1 cellular context compared by ENCODE assay signal in the genomic region with DNA sequence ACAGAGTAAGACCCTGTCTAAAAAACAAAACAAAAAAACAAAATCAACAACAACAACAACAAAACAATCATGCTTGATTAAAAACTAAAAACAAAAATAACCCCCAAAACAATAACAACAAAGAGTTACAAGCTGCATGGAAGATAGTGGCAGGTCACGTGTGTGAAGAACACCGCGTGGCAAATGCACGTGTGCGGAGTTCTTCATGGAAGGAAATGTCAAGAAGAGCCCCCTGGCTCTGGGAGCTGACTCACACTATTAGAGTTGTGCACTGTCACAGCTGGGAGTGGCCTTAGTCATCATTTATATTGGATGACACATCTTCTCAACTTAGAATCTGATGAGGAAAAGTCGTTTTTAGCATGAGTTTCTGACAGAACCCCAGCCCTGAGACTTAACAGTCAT.
TF ChIP-seq lines count a peak whose summit lies in the region.

No MANE protein-coding gene starts in this region.

TF ChIP-seq in K562, 482 proteins besides CTCF, POLR2A, EP300 and RAD21 (continued from another document):
- TF ChIP-seq, protein P1, sequence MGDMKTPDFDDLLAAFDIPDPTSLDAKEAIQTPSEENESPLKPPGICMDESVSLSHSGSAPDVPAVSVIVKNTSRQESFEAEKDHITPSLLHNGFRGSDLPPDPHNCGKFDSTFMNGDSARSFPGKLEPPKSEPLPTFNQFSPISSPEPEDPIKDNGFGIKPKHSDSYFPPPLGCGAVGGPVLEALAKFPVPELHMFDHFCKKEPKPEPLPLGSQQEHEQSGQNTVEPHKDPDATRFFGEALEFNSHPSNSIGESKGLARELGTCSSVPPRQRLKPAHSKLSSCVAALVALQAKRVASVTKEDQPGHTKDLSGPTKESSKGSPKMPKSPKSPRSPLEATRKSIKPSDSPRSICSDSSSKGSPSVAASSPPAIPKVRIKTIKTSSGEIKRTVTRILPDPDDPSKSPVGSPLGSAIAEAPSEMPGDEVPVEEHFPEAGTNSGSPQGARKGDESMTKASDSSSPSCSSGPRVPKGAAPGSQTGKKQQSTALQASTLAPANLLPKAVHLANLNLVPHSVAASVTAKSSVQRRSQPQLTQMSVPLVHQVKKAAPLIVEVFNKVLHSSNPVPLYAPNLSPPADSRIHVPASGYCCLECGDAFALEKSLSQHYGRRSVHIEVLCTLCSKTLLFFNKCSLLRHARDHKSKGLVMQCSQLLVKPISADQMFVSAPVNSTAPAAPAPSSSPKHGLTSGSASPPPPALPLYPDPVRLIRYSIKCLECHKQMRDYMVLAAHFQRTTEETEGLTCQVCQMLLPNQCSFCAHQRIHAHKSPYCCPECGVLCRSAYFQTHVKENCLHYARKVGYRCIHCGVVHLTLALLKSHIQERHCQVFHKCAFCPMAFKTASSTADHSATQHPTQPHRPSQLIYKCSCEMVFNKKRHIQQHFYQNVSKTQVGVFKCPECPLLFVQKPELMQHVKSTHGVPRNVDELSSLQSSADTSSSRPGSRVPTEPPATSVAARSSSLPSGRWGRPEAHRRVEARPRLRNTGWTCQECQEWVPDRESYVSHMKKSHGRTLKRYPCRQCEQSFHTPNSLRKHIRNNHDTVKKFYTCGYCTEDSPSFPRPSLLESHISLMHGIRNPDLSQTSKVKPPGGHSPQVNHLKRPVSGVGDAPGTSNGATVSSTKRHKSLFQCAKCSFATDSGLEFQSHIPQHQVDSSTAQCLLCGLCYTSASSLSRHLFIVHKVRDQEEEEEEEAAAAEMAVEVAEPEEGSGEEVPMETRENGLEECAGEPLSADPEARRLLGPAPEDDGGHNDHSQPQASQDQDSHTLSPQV (IDR thresholded peaks at IDR 0.05) = peak; percentile 79
- TF ChIP-seq SMARCE1 (IDR thresholded peaks at IDR 0.05) (peak; percentile 62; the same call in 1 of the 2 replicates), CAMTA2 (CRISPR knock-in tag; conservative IDR thresholded peaks at IDR 0.05) (no peak), ATF1 (CRISPR knock-in tag; IDR thresholded peaks at IDR 0.05) (no peak), ATF1 (tag; IDR thresholded peaks at IDR 0.05) (0 out of 2 replicates have a peak, but pooled peaks have one; percentile 21), ZNF143 (CRISPR knock-in tag; IDR thresholded peaks at IDR 0.05) (no peak), HDAC1 (IDR thresholded peaks at IDR 0.05) (peak in 1 of 2 experiments; percentile 69; a peak in 1 of 4 replicates), SIN3B (IDR thresholded peaks at IDR 0.05; ENCODE audit: low read depth) (no peak), RFX5 (IDR thresholded peaks at IDR 0.05; ENCODE audit: low read depth, low read length) (no peak), ZNF384 (IDR thresholded peaks at IDR 0.05; ENCODE audit: low read depth, low read length) (no peak), L3MBTL2 (IDR thresholded peaks at IDR 0.05) (peak; percentile 89), HIVEP1 (CRISPR knock-in tag; IDR thresholded peaks at IDR 0.05) (no peak), IRF2 (CRISPR knock-in tag; IDR thresholded peaks at IDR 0.05) (no peak), KLF16 (IDR thresholded peaks at IDR 0.05) (no peak), KDM2B (CRISPR knock-in tag; IDR thresholded peaks at IDR 0.05) (no peak), MAFG (tag; conservative IDR thresholded peaks at IDR 0.05) (peak; percentile 88), EWSR1 (IDR thresholded peaks at IDR 0.05; ENCODE audit: borderline replicate concordance, low read depth, partially characterized antibody) (no peak), NBN (IDR thresholded peaks at IDR 0.05; ENCODE audit: low read depth) (0 out of 2 replicates have a peak, but pooled peaks have one; percentile 59), CHD2 (IDR thresholded peaks at IDR 0.05; ENCODE audit: low read depth, low read length) (no peak), ILF3 (IDR thresholded peaks at IDR 0.05; ENCODE audit: borderline replicate concordance) (no peak), NFIC (IDR thresholded peaks at IDR 0.05) (0 out of 2 replicates have a peak, but pooled peaks have one; percentile 9)
- TF ChIP-seq, protein P2, sequence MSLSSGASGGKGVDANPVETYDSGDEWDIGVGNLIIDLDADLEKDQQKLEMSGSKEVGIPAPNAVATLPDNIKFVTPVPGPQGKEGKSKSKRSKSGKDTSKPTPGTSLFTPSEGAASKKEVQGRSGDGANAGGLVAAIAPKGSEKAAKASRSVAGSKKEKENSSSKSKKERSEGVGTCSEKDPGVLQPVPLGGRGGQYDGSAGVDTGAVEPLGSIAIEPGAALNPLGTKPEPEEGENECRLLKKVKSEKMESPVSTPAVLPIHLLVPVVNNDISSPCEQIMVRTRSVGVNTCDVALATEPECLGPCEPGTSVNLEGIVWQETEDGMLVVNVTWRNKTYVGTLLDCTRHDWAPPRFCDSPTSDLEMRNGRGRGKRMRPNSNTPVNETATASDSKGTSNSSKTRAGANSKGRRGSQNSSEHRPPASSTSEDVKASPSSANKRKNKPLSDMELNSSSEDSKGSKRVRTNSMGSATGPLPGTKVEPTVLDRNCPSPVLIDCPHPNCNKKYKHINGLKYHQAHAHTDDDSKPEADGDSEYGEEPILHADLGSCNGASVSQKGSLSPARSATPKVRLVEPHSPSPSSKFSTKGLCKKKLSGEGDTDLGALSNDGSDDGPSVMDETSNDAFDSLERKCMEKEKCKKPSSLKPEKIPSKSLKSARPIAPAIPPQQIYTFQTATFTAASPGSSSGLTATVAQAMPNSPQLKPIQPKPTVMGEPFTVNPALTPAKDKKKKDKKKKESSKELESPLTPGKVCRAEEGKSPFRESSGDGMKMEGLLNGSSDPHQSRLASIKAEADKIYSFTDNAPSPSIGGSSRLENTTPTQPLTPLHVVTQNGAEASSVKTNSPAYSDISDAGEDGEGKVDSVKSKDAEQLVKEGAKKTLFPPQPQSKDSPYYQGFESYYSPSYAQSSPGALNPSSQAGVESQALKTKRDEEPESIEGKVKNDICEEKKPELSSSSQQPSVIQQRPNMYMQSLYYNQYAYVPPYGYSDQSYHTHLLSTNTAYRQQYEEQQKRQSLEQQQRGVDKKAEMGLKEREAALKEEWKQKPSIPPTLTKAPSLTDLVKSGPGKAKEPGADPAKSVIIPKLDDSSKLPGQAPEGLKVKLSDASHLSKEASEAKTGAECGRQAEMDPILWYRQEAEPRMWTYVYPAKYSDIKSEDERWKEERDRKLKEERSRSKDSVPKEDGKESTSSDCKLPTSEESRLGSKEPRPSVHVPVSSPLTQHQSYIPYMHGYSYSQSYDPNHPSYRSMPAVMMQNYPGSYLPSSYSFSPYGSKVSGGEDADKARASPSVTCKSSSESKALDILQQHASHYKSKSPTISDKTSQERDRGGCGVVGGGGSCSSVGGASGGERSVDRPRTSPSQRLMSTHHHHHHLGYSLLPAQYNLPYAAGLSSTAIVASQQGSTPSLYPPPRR (CRISPR knock-in tag; IDR thresholded peaks at IDR 0.05; ENCODE audit: borderline replicate concordance) = no peak
- TF ChIP-seq, protein P3, sequence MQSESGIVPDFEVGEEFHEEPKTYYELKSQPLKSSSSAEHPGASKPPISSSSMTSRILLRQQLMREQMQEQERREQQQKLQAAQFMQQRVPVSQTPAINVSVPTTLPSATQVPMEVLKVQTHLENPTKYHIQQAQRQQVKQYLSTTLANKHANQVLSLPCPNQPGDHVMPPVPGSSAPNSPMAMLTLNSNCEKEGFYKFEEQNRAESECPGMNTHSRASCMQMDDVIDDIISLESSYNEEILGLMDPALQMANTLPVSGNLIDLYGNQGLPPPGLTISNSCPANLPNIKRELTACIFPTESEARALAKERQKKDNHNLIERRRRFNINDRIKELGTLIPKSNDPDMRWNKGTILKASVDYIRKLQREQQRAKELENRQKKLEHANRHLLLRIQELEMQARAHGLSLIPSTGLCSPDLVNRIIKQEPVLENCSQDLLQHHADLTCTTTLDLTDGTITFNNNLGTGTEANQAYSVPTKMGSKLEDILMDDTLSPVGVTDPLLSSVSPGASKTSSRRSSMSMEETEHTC (IDR thresholded peaks at IDR 0.05) = 0 out of 2 replicates have a peak, but pooled peaks have one; percentile 21
- TF ChIP-seq, protein P4, sequence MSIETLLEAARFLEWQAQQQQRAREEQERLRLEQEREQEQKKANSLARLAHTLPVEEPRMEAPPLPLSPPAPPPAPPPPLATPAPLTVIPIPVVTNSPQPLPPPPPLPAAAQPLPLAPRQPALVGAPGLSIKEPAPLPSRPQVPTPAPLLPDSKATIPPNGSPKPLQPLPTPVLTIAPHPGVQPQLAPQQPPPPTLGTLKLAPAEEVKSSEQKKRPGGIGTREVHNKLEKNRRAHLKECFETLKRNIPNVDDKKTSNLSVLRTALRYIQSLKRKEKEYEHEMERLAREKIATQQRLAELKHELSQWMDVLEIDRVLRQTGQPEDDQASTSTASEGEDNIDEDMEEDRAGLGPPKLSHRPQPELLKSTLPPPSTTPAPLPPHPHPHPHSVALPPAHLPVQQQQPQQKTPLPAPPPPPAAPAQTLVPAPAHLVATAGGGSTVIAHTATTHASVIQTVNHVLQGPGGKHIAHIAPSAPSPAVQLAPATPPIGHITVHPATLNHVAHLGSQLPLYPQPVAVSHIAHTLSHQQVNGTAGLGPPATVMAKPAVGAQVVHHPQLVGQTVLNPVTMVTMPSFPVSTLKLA (conservative IDR thresholded peaks at IDR 0.05) = peak; percentile 97 to 98
- TF ChIP-seq, protein P5, sequence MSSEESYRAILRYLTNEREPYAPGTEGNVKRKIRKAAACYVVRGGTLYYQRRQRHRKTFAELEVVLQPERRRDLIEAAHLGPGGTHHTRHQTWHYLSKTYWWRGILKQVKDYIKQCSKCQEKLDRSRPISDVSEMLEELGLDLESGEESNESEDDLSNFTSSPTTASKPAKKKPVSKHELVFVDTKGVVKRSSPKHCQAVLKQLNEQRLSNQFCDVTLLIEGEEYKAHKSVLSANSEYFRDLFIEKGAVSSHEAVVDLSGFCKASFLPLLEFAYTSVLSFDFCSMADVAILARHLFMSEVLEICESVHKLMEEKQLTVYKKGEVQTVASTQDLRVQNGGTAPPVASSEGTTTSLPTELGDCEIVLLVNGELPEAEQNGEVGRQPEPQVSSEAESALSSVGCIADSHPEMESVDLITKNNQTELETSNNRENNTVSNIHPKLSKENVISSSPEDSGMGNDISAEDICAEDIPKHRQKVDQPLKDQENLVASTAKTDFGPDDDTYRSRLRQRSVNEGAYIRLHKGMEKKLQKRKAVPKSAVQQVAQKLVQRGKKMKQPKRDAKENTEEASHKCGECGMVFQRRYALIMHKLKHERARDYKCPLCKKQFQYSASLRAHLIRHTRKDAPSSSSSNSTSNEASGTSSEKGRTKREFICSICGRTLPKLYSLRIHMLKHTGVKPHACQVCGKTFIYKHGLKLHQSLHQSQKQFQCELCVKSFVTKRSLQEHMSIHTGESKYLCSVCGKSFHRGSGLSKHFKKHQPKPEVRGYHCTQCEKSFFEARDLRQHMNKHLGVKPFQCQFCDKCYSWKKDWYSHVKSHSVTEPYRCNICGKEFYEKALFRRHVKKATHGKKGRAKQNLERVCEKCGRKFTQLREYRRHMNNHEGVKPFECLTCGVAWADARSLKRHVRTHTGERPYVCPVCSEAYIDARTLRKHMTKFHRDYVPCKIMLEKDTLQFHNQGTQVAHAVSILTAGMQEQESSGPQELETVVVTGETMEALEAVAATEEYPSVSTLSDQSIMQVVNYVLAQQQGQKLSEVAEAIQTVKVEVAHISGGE (CRISPR knock-in tag; IDR thresholded peaks at IDR 0.05) = no peak
- TF ChIP-seq, protein P6, sequence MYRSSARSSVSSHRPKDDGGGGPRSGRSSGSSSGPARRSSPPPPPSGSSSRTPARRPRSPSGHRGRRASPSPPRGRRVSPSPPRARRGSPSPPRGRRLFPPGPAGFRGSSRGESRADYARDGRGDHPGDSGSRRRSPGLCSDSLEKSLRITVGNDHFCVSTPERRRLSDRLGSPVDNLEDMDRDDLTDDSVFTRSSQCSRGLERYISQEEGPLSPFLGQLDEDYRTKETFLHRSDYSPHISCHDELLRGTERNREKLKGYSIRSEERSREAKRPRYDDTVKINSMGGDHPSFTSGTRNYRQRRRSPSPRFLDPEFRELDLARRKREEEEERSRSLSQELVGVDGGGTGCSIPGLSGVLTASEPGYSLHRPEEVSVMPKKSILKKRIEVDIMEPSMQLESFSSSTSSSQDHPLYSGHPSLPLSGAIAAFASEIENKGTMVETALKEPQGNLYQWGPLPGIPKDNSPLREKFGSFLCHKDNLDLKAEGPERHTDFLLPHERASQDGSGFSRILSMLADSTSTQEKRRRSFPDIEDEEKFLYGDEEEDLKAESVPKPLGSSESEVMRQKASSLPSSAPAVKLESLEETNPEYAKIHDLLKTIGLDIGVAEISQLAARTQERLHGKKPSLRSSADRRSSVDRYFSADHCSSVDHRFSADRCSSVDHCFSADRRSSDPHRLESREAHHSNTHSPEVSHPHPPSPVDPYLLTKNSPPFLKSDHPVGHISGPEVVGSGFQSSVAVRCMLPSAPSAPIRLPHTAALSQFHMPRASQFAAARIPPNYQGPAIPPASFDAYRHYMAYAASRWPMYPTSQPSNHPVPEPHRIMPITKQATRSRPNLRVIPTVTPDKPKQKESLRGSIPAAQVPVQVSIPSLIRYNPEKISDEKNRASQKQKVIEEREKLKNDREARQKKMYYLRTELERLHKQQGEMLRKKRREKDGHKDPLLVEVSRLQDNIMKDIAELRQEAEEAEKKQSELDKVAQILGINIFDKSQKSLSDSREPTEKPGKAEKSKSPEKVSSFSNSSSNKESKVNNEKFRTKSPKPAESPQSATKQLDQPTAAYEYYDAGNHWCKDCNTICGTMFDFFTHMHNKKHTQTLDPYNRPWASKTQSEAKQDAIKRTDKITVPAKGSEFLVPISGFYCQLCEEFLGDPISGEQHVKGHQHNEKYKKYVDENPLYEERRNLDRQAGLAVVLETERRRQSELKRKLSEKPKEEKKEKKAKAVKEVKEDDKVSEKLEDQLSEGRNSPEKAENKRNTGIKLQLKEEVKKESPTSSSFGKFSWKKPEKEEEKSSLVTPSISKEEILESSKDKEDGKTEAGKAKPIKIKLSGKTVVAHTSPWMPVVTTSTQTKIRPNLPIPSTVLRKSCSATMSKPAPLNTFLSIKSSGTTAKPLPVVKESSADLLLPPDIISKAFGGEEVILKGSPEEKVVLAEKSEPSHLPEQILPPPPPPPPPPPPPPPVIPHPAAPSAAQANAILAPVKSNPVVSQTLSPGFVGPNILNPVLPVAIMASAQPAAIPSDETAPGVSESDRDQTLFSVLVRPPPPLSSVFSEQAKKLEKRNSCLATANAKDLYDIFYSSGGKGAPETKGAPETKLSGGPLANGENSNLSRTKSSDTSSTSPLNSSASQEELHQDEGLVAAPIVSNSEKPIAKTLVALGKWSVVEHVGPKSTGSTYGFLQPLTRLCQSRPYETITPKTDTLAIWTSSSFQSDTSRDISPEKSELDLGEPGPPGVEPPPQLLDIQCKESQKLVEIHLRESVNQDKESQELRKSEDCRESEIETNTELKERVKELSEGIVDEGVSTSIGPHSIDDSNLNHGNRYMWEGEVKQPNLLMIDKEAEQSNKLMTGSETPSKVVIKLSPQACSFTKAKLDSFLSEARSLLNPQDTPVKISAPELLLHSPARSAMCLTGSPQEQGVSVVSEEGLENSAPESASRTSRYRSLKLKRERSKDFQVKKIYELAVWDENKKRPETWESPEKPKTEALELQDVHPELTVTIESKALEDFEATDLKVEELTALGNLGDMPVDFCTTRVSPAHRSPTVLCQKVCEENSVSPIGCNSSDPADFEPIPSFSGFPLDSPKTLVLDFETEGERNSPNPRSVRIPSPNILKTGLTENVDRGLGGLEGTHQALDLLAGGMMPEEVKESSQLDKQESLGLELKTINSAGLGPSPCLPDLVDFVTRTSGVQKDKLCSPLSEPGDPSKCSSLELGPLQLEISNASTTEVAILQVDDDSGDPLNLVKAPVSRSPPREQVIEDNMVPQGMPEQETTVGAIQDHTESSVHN (IDR thresholded peaks at IDR 0.05; ENCODE audit: borderline replicate concordance in 1 of 2, low read depth in 1 of 2) = peak in 1 of 2 experiments; percentile 89; a peak in 2 of 4 replicates
- TF ChIP-seq, protein P7, sequence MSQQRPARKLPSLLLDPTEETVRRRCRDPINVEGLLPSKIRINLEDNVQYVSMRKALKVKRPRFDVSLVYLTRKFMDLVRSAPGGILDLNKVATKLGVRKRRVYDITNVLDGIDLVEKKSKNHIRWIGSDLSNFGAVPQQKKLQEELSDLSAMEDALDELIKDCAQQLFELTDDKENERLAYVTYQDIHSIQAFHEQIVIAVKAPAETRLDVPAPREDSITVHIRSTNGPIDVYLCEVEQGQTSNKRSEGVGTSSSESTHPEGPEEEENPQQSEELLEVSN (IDR thresholded peaks at IDR 0.05; ENCODE audit: borderline replicate concordance in 1 of 2, extremely low read depth in 1 of 2, insufficient read depth in 1 of 2, insufficient read length in 1 of 2, low read depth in 1 of 2, low read length in 1 of 2, poor library complexity in 1 of 2, severe bottlenecking in 1 of 2) = peak; percentile 71 to 74
